Comparison of ENCODE assay signal across 8 cellular contexts in genomic region chr17:5110816-5111215, GRCh38. TPM values are rescaled to one million over a fixed set of nuclear protein-coding genes. Genes with fewer than 3 reads are reported as not detected.
A peak's percentile ranks its signal among the peaks of the same experiment; 100 is the strongest.
DNase-seq lines count a peak whose midpoint lies in the region; ATAC-seq and TF ChIP-seq lines count a peak whose summit lies in the region.

No MANE protein-coding gene starts in this region.

- peaks cover 13% of the 10 kb centered on the region for H3K4me1 Mint-ChIP-seq in activated T-helper 1 cell treated with anti-CD3 and anti-CD28 coated beads, Interleukin-12 subunit alpha, Interleukin-12 subunit beta, Interleukin-2, Interleukin-4 antibody, amounts not matched to agents 30 ng/mL and 10 ng/mL and 1 ng/mL, durations not matched to agents 14 hours and 24 hours and 36 hours (ENCODE audit: low read depth)

- peaks cover 54% of the 10 kb centered on the region for H3K36me3 Mint-ChIP-seq in activated T-helper 1 cell treated with anti-CD3 and anti-CD28 coated beads, Interleukin-12 subunit alpha, Interleukin-12 subunit beta, Interleukin-2, Interleukin-4 antibody, amounts not matched to agents 30 ng/mL and 10 ng/mL and 1 ng/mL, durations not matched to agents 14 hours and 24 hours and 36 hours (ENCODE audit: low read depth)

- peaks cover 6% of the 10 kb centered on the region for H3K36me3 ChIP-seq in cardiac muscle cell
- peaks cover 1% of the 10 kb centered on the region for H3K36me3 ChIP-seq in kidney epithelial cell (ENCODE audit: control insufficient read depth, insufficient read depth, low read length)
- H3K36me3 ChIP-seq in upper lobe of right lung = peaks cover 24% of the 10 kb centered on the region

- no peak for DNase-seq in cardiac muscle cell (ENCODE audit: low read depth in 1 of 2, low spot score in 1 of 2)
- DNase-seq in Right ventricle myocardium inferior (ENCODE audit: missing footprints) = no peak
- no peak for DNase-seq in activated T-helper 1 cell treated with anti-CD3 and anti-CD28 coated beads, Interleukin-12 subunit alpha, Interleukin-12 subunit beta, Interleukin-2, Interleukin-4 antibody, amounts not matched to agents 30 ng/mL and 10 ng/mL and 1 ng/mL, durations not matched to agents 14 hours and 24 hours and 36 hours (ENCODE audit: low spot score)
- DNase-seq in kidney epithelial cell (ENCODE audit: low read depth) = no peak
- no peak for DNase-seq in upper lobe of right lung
- DNase-seq in H4 (ENCODE audit: low spot score) = no peak

- peak overlapping the region; percentile 66 for H3K27ac Mint-ChIP-seq in activated T-helper 1 cell treated with anti-CD3 and anti-CD28 coated beads, Interleukin-12 subunit alpha, Interleukin-12 subunit beta, Interleukin-2, Interleukin-4 antibody, amounts not matched to agents 30 ng/mL and 10 ng/mL and 1 ng/mL, durations not matched to agents 14 hours and 24 hours and 36 hours

- no peak overlapping the region for H3K27ac ChIP-seq in cardiac muscle cell
- H3K27ac ChIP-seq in upper lobe of right lung = no peak overlapping the region

- H3K9me3 ChIP-seq in cardiac muscle cell (ENCODE audit: low read depth) = no peaks in the 10 kb centered on the region
- no peaks in the 10 kb centered on the region for H3K9me3 ChIP-seq in upper lobe of right lung

- no peak for TF ChIP-seq CTCF in cardiac muscle cell (IDR thresholded peaks at IDR 0.05; ENCODE audit: low read depth, low read length)
- TF ChIP-seq CTCF in kidney epithelial cell (IDR thresholded peaks at IDR 0.05; ENCODE audit: insufficient read depth, low read length, poor library complexity, severe bottlenecking) = no peak
- no peak for TF ChIP-seq CTCF in upper lobe of right lung (IDR thresholded peaks at IDR 0.05)

- H3K27me3 ChIP-seq in cardiac muscle cell (no peaks in the 10 kb centered on the region), kidney epithelial cell (ENCODE audit: control insufficient read depth, insufficient read depth, low read length) (peaks cover 7% of the 10 kb centered on the region), upper lobe of right lung (peaks cover 17% of the 10 kb centered on the region)

- peak overlapping the region; percentile 86 for H3K4me3 Mint-ChIP-seq in activated T-helper 1 cell treated with anti-CD3 and anti-CD28 coated beads, Interleukin-12 subunit alpha, Interleukin-12 subunit beta, Interleukin-2, Interleukin-4 antibody, amounts not matched to agents 30 ng/mL and 10 ng/mL and 1 ng/mL, durations not matched to agents 14 hours and 24 hours and 36 hours

- intact Hi-C loops in Right ventricle myocardium inferior (cut with DNase I) = loop anchor here (5.0 kb wide), 1 partner anchor 81 kb away; the partner anchor contains the start of gene ZNF594
- intact Hi-C loops in activated T-helper 1 cell treated with anti-CD3 and anti-CD28 coated beads, Interleukin-12 subunit alpha, Interleukin-12 subunit beta, Interleukin-2, Interleukin-4 antibody, amounts not matched to agents 30 ng/mL and 10 ng/mL and 1 ng/mL, durations not matched to agents 14 hours and 24 hours and 36 hours (cut with micrococcal nuclease) = loop anchor here (1.0 to 10.0 kb wide), 5 partner anchors 33 to 376 kb away; partner anchors contain the start of genes C1QBP, DERL2, MIS12 and RABEP1
- intact Hi-C loops in upper lobe of right lung (cut with DNase I) = no loop called here

- H3K4me1 ChIP-seq in cardiac muscle cell (ENCODE audit: low read depth) (peaks cover 13% of the 10 kb centered on the region), upper lobe of right lung (peaks cover 7% of the 10 kb centered on the region)

- H3K4me3 ChIP-seq in cardiac muscle cell (peak overlapping the region; percentile 58), kidney epithelial cell (ENCODE audit: low read depth, low read length) (peak overlapping the region; percentile 85), upper lobe of right lung (peak overlapping the region; percentile 88)

- peaks cover 2% of the 10 kb centered on the region for H3K27me3 Mint-ChIP-seq in activated T-helper 1 cell treated with anti-CD3 and anti-CD28 coated beads, Interleukin-12 subunit alpha, Interleukin-12 subunit beta, Interleukin-2, Interleukin-4 antibody, amounts not matched to agents 30 ng/mL and 10 ng/mL and 1 ng/mL, durations not matched to agents 14 hours and 24 hours and 36 hours (ENCODE audit: insufficient read depth)

- peaks cover 34% of the 10 kb centered on the region for H3K9me3 Mint-ChIP-seq in activated T-helper 1 cell treated with anti-CD3 and anti-CD28 coated beads, Interleukin-12 subunit alpha, Interleukin-12 subunit beta, Interleukin-2, Interleukin-4 antibody, amounts not matched to agents 30 ng/mL and 10 ng/mL and 1 ng/mL, durations not matched to agents 14 hours and 24 hours and 36 hours

- no peak for ATAC-seq in Right ventricle myocardium inferior
- ATAC-seq in upper lobe of right lung = no peak
- no peak for ATAC-seq in GM19463 (IDR thresholded peaks at IDR 0.05; ENCODE audit: unreplicated experiment)
- no peak for ATAC-seq in GM21360 (IDR thresholded peaks at IDR 0.05; ENCODE audit: unreplicated experiment)

RNA-seq across cellular contexts. Expression of gene ZNF232, which starts 0.9 kb away (rescaled TPM):
- total RNA-seq in cardiac muscle cell (14.2 and 21.0 TPM in 2 replicates), Right ventricle myocardium inferior (4.9 TPM), kidney epithelial cell (19.6 and 23.9 TPM in 2 replicates), upper lobe of right lung (8.0 TPM)
- polyA plus RNA-seq in cardiac muscle cell = 13.8 and 18.2 TPM in 2 replicates
- total RNA-seq in activated T-helper 1 cell treated with anti-CD3 and anti-CD28 coated beads, Interleukin-12 subunit alpha, Interleukin-12 subunit beta, Interleukin-2, Interleukin-4 antibody, amounts not matched to agents 30 ng/mL and 10 ng/mL and 1 ng/mL, durations not matched to agents 14 hours and 24 hours and 36 hours = 17.3 and 19.3 TPM in 2 replicates
- 5.0 and 8.5 TPM in 2 replicates for total RNA-seq in H4 (2014; rRNA removed; shearing (Covaris generic))

RNA-seq across cellular contexts. Expression of gene USP6, which starts 5.0 kb away (rescaled TPM):
- total RNA-seq in cardiac muscle cell = 0.03 TPM in 1 of 2 replicates, not detected in the other
- polyA plus RNA-seq in cardiac muscle cell = 0.53 and 0.54 TPM in 2 replicates
- total RNA-seq in Right ventricle myocardium inferior = 0.08 TPM
- 0.03 and 0.05 TPM in 2 replicates for total RNA-seq in activated T-helper 1 cell treated with anti-CD3 and anti-CD28 coated beads, Interleukin-12 subunit alpha, Interleukin-12 subunit beta, Interleukin-2, Interleukin-4 antibody, amounts not matched to agents 30 ng/mL and 10 ng/mL and 1 ng/mL, durations not matched to agents 14 hours and 24 hours and 36 hours
- total RNA-seq in kidney epithelial cell = 0.92 and 1.0 TPM in 2 replicates
- total RNA-seq in upper lobe of right lung = 0.14 TPM
- total RNA-seq in H4 (2014; rRNA removed; shearing (Covaris generic)) = 0.02 TPM in 1 of 2 replicates, not detected in the other

RNA-seq across cellular contexts. Expression of gene ZFP3, which starts 32.5 kb away (rescaled TPM):
- total RNA-seq in cardiac muscle cell (0.21 and 0.95 TPM in 2 replicates), Right ventricle myocardium inferior (9.6 TPM), kidney epithelial cell (4.4 and 4.8 TPM in 2 replicates), upper lobe of right lung (6.7 TPM)
- polyA plus RNA-seq in cardiac muscle cell = 1.5 and 2.4 TPM in 2 replicates
- total RNA-seq in activated T-helper 1 cell treated with anti-CD3 and anti-CD28 coated beads, Interleukin-12 subunit alpha, Interleukin-12 subunit beta, Interleukin-2, Interleukin-4 antibody, amounts not matched to agents 30 ng/mL and 10 ng/mL and 1 ng/mL, durations not matched to agents 14 hours and 24 hours and 36 hours = 1.9 and 2.0 TPM in 2 replicates
- total RNA-seq in H4 (2014; rRNA removed; shearing (Covaris generic)) = 0.04 and 0.14 TPM in 2 replicates
